ENCODE assay signal across 12 cellular contexts in genomic region chr3:128122013-128122412, GRCh38. TPM values are rescaled to one million over a fixed set of nuclear protein-coding genes. Genes with fewer than 3 reads are reported as not detected.
DNase-seq lines count a peak whose midpoint lies in the region; ATAC-seq, FAIRE-seq and TF ChIP-seq lines count a peak whose summit lies in the region.
"Had no signal": no experiment of that assay in that cellular context is flagged by ENCODE, and none has a peak within 500 bp of the region (broad histone marks: within the 10 kb centered on the region; RNA-seq: fewer than 3 reads in every experiment).

No MANE protein-coding gene starts in this region.

- FAIRE-seq in endothelial cell of umbilical vein (lab: Jason Lieb, UNC): no peak

- POLR2A ChIA-PET in PC-3 (lab: Charles Lee; ENCODE audit: unreplicated experiment) (no interaction called here), endothelial cell of umbilical vein (lab: Charles Lee) (no interaction called here)

- no peaks in the 10 kb centered on the region for H3K9me1 ChIP-seq in endothelial cell of umbilical vein (replicated peaks; ENCODE audit: control insufficient read depth, extremely low read depth, insufficient read depth, low read length)

- H3K9ac ChIP-seq in PC-3 (ENCODE audit: low read length) (no peak overlapping the region; the same call in 1 of the 2 replicates), endothelial cell of umbilical vein (replicated peaks; ENCODE audit: extremely low read depth, insufficient read depth, low read length) (no peak overlapping the region)

- H3K4me2 ChIP-seq in PC-3 (ENCODE audit: low read length): peak overlapping the region; percentile 97
- H3K4me2 ChIP-seq in endothelial cell of umbilical vein (ENCODE audit: insufficient read depth, low read length): peak overlapping the region; percentile 92

- H3K9me3 ChIP-seq in PC-3 (ENCODE audit: low read length) (no peaks in the 10 kb centered on the region), endothelial cell of umbilical vein (replicated peaks; ENCODE audit: control insufficient read depth, insufficient read depth, low read length) (no peaks in the 10 kb centered on the region)
- H3K9me3 ChIP-seq: prostate gland had no signal

- H3K27ac Mint-ChIP-seq in activated T-cell treated with anti-CD3 and anti-CD28 coated beads, Interleukin-2, amount 50 U/mL, for 72 hours: peak overlapping the region; percentile 13
- no peak overlapping the region for H3K27ac Mint-ChIP-seq in stimulated activated memory B cell treated with anti-CD40 and anti-IgM and Interleukin-4, amounts not matched to agents 10 μg/mL and 1 μg/mL and 100 μg/mL, for 72 hours
- H3K27ac Mint-ChIP-seq: dendritic cell treated with granulocyte-macrophage colony-stimulating factor and Interleukin-4, amounts not matched to agents 40 ng/mL and 50 ng/mL, for 4 days had no signal

- peaks cover 49% of the 10 kb centered on the region for H3K4me1 Mint-ChIP-seq in activated T-cell treated with anti-CD3 and anti-CD28 coated beads, Interleukin-2, amount 50 U/mL, for 72 hours (ENCODE audit: low read depth)
- peaks cover 35% of the 10 kb centered on the region for H3K4me1 Mint-ChIP-seq in stimulated activated memory B cell treated with anti-CD40 and anti-IgM and Interleukin-4, amounts not matched to agents 10 μg/mL and 1 μg/mL and 100 μg/mL, for 72 hours

- CTCF ChIA-PET in PC-3 (lab: Charles Lee) (no interaction called here), endothelial cell of umbilical vein (lab: Charles Lee) (interaction anchor here (3.1 to 3.6 kb wide), 2 partner anchors 9 to 27 kb away, joined by 26 to 47 read pairs; no protein-coding TSS in a partner anchor)

- H3K27me3 Mint-ChIP-seq in activated T-cell treated with anti-CD3 and anti-CD28 coated beads, Interleukin-2, amount 50 U/mL, for 72 hours (ENCODE audit: low read depth): no peaks in the 10 kb centered on the region
- H3K27me3 Mint-ChIP-seq in stimulated activated memory B cell treated with anti-CD40 and anti-IgM and Interleukin-4, amounts not matched to agents 10 μg/mL and 1 μg/mL and 100 μg/mL, for 72 hours: no peaks in the 10 kb centered on the region
- H3K27me3 Mint-ChIP-seq: dendritic cell treated with granulocyte-macrophage colony-stimulating factor and Interleukin-4, amounts not matched to agents 40 ng/mL and 50 ng/mL, for 4 days had no signal

- peaks cover 3 to 13% of the 10 kb centered on the region in 2 donors for H3K36me3 Mint-ChIP-seq in activated T-cell treated with anti-CD3 and anti-CD28 coated beads, Interleukin-2, amount 50 U/mL, for 72 hours (ENCODE audit: insufficient read depth in 2 of 2)
- H3K36me3 Mint-ChIP-seq in stimulated activated memory B cell treated with anti-CD40 and anti-IgM and Interleukin-4, amounts not matched to agents 10 μg/mL and 1 μg/mL and 100 μg/mL, for 72 hours: peaks cover 37% of the 10 kb centered on the region

- BruUV-seq in PC-3 (replicated peaks; lab: Mats Ljungman, UMichigan) (no TSS peak), endothelial cell of umbilical vein (replicated peaks; lab: Mats Ljungman, UMichigan) (no TSS peak)

- H3K27me3 ChIP-seq in PC-3 (ENCODE audit: low read length) (no peaks in the 10 kb centered on the region), endothelial cell of umbilical vein (ENCODE audit: control insufficient read depth in 2 of 2, insufficient read depth in 2 of 2, low read length in 2 of 2) (no peaks in the 10 kb centered on the region)
- H3K27me3 ChIP-seq: foreskin keratinocyte had no signal

- H3K4me1 ChIP-seq in PC-3 (ENCODE audit: insufficient read depth, low read length) (peaks cover 11% of the 10 kb centered on the region), endothelial cell of umbilical vein (ENCODE audit: control insufficient read depth, extremely low read depth, insufficient read depth, low read length) (peaks cover 12% of the 10 kb centered on the region)
- H3K4me1 ChIP-seq: foreskin keratinocyte, prostate gland had no signal

- DNase-seq in activated T-cell treated with anti-CD3 and anti-CD28 coated beads, Interleukin-2, amount 50 U/mL, for 72 hours: no peak
- no peak for DNase-seq in activated T-cell treated with anti-CD3 and anti-CD28 coated beads, Interleukin-2, amount 50 U/mL, for 1 hour
- DNase-seq in PC-3 (no peak), endothelial cell of umbilical vein (ENCODE audit: low read depth, low spot score) (no peak), HUDEP-2 (lab: John Stamatoyannopoulos, UW; ENCODE audit: unreplicated experiment in 76 of 76) (no peak), 8988T (no peak), CD1c-positive myeloid dendritic cell (ENCODE audit: extremely low spot score) (no peak)
- DNase-seq: foreskin keratinocyte, substantia nigra had no signal

- H2AFZ ChIP-seq in PC-3 (ENCODE audit: low read length) (no peak overlapping the region), endothelial cell of umbilical vein (ENCODE audit: low read depth, low read length) (no peak overlapping the region)

- TF ChIP-seq POLR2A in endothelial cell of umbilical vein (IDR thresholded peaks at IDR 0.05; ENCODE audit: low read depth, low read length): peak; percentile 2

- H3K9me3 Mint-ChIP-seq in activated T-cell treated with anti-CD3 and anti-CD28 coated beads, Interleukin-2, amount 50 U/mL, for 72 hours: peaks cover 3 to 6% of the 10 kb centered on the region in 2 donors
- H3K9me3 Mint-ChIP-seq in stimulated activated memory B cell treated with anti-CD40 and anti-IgM and Interleukin-4, amounts not matched to agents 10 μg/mL and 1 μg/mL and 100 μg/mL, for 72 hours: no peaks in the 10 kb centered on the region
- H3K9me3 Mint-ChIP-seq: dendritic cell treated with granulocyte-macrophage colony-stimulating factor and Interleukin-4, amounts not matched to agents 40 ng/mL and 50 ng/mL, for 4 days had no signal

- no peak for TF ChIP-seq CTCF in PC-3 (conservative IDR thresholded peaks at IDR 0.05; ENCODE audit: low read depth, low read length)
- no peak for TF ChIP-seq CTCF in endothelial cell of umbilical vein (IDR thresholded peaks at IDR 0.05; ENCODE audit: extremely low read depth in 1 of 2, insufficient read depth in 1 of 2, low read depth in 1 of 2, low read length in 2 of 2)

- H3K4me3 Mint-ChIP-seq in activated T-cell treated with anti-CD3 and anti-CD28 coated beads, Interleukin-2, amount 50 U/mL, for 72 hours: peak overlapping the region; percentile 100
- peak overlapping the region; percentile 5 for H3K4me3 Mint-ChIP-seq in stimulated activated memory B cell treated with anti-CD40 and anti-IgM and Interleukin-4, amounts not matched to agents 10 μg/mL and 1 μg/mL and 100 μg/mL, for 72 hours

- no peak for ATAC-seq in activated T-cell treated with anti-CD3 and anti-CD28 coated beads, Interleukin-2, amount 50 U/mL, for 72 hours (replicated peaks in 1 of 2)
- ATAC-seq in PC-3: no peak
- no peak for ATAC-seq in stimulated activated memory B cell treated with anti-CD40 and anti-IgM and Interleukin-4, amounts not matched to agents 10 μg/mL and 1 μg/mL and 100 μg/mL, for 72 hours
- ATAC-seq: foreskin keratinocyte had no signal

- intact Hi-C loops in PC-3 (cut with micrococcal nuclease): no loop called here
- intact Hi-C loops in endothelial cell of umbilical vein (cut with micrococcal nuclease): loop anchor here (2.0 kb wide), 1 partner anchor 45 kb away; no protein-coding TSS in a partner anchor

- H3K36me3 ChIP-seq in PC-3 (ENCODE audit: low read depth, low read length) (peaks cover 6% of the 10 kb centered on the region; the same call in 1 of the 2 replicates), endothelial cell of umbilical vein (ENCODE audit: control insufficient read depth in 2 of 2, extremely low read depth in 1 of 2, insufficient read depth in 2 of 2, low read length in 2 of 2) (no peaks in the 10 kb centered on the region)
- H3K36me3 ChIP-seq: prostate gland had no signal

- no peaks in the 10 kb centered on the region for H3F3A ChIP-seq in PC-3 (ENCODE audit: low read length, unreplicated experiment)

- dilution Hi-C loops in endothelial cell of umbilical vein (cut with MboI; ENCODE audit: extremely low pct_ligation_motif_present, low sequenced_read_pairs): no loop called here

- H4K20me1 ChIP-seq in PC-3 (ENCODE audit: low read length) (no peaks in the 10 kb centered on the region), endothelial cell of umbilical vein (replicated peaks; ENCODE audit: control insufficient read depth, extremely low read depth, insufficient read depth, low read length) (no peaks in the 10 kb centered on the region)

- H3K79me2 ChIP-seq in PC-3 (ENCODE audit: low read length) (peaks cover 46% of the 10 kb centered on the region), endothelial cell of umbilical vein (ENCODE audit: control insufficient read depth, insufficient read depth, low read length) (peaks cover 19% of the 10 kb centered on the region)

- no peaks in the 10 kb centered on the region for H3K9me2 ChIP-seq in PC-3 (replicated peaks; ENCODE audit: low read length)

- H3K27ac ChIP-seq in PC-3 (ENCODE audit: low read length) (no peak overlapping the region), endothelial cell of umbilical vein (ENCODE audit: insufficient read depth, low read depth, low read length) (no peak overlapping the region)
- H3K27ac ChIP-seq: foreskin keratinocyte, prostate gland had no signal

- H3K4me3 ChIP-seq in PC-3 (ENCODE audit: low read length): peak overlapping the region; percentile 94
- H3K4me3 ChIP-seq in endothelial cell of umbilical vein (replicated peaks in 1 of 3; ENCODE audit: insufficient read depth in 1 of 3, low read depth in 1 of 3, low read length in 3 of 3): no peak overlapping the region
- H3K4me3 ChIP-seq: prostate gland had no signal

RNA-seq across cellular contexts. Expression of gene RUVBL1, which starts 1.6 kb away (rescaled TPM):
- 10 to 100 TPM; 39.7 to 50.4 TPM for total RNA-seq in activated T-cell treated with anti-CD3 and anti-CD28 coated beads, Interleukin-2, amount 50 U/mL, for 72 hours
- total RNA-seq in PC-3 (2014; rRNA removed) (94.9 and 114 TPM in 2 replicates), endothelial cell of umbilical vein (57.0 and 58.5 TPM in 2 replicates)
- 42.9 and 52.5 TPM in 2 replicates for polyA plus RNA-seq in endothelial cell of umbilical vein
- polyA plus RNA-seq in endothelial cell of umbilical vein (2011; cell fraction: cytosol; rRNA removed): 72.7 and 90.5 TPM in 2 replicates
- 45.8 and 50.0 TPM in 2 replicates for polyA plus RNA-seq in endothelial cell of umbilical vein (2011; cell fraction: nucleus; rRNA removed)
- polyA plus RNA-seq in endothelial cell of umbilical vein (2012): 60.0 and 79.1 TPM in 2 replicates
- polyA minus RNA-seq in endothelial cell of umbilical vein: 37.5 and 48.3 TPM in 2 replicates
- 60.8 TPM for polyA minus RNA-seq in endothelial cell of umbilical vein (2011; cell fraction: cytosol; rRNA and poly(A)+ RNA removed)
- polyA minus RNA-seq in endothelial cell of umbilical vein (2011; cell fraction: nucleus; rRNA and poly(A)+ RNA removed): 17.9 and 20.0 TPM in 2 replicates

RNA-seq across cellular contexts. Expression of gene EEFSEC, which starts 31.3 kb away (rescaled TPM):
- total RNA-seq in activated T-cell treated with anti-CD3 and anti-CD28 coated beads, Interleukin-2, amount 50 U/mL, for 72 hours: 10 to 100 TPM; 15.7 to 17.2 TPM
- total RNA-seq in PC-3 (2014; rRNA removed) (9.6 and 11.6 TPM in 2 replicates), endothelial cell of umbilical vein (12.0 and 13.1 TPM in 2 replicates)
- 14.5 and 18.7 TPM in 2 replicates for polyA plus RNA-seq in endothelial cell of umbilical vein
- polyA plus RNA-seq in endothelial cell of umbilical vein (2011; cell fraction: cytosol; rRNA removed): 11.5 and 12.5 TPM in 2 replicates
- polyA plus RNA-seq in endothelial cell of umbilical vein (2011; cell fraction: nucleus; rRNA removed): 9.9 and 10.4 TPM in 2 replicates
- 5.9 and 10.5 TPM in 2 replicates for polyA plus RNA-seq in endothelial cell of umbilical vein (2012)
- 8.9 and 11.8 TPM in 2 replicates for polyA minus RNA-seq in endothelial cell of umbilical vein
- 17.4 TPM for polyA minus RNA-seq in endothelial cell of umbilical vein (2011; cell fraction: cytosol; rRNA and poly(A)+ RNA removed)
- 10.9 and 12.7 TPM in 2 replicates for polyA minus RNA-seq in endothelial cell of umbilical vein (2011; cell fraction: nucleus; rRNA and poly(A)+ RNA removed)
